8 cellular contexts compared by ENCODE assay signal in genomic region chr22:50545522-50546325, GRCh38. TPM values are rescaled to one million over a fixed set of nuclear protein-coding genes. Genes with fewer than 3 reads are reported as not detected.
DNase-seq lines count a peak whose midpoint lies in the region; ATAC-seq and TF ChIP-seq lines count a peak whose summit lies in the region.

KLHDC7B (plus strand) TSS chr22:50545899; CDS start chr22:50546244, 345 bp downstream.

- no peak within 1 kb of the TSS for H3K4me3 ChIP-seq in AG04449 (ENCODE audit: low read depth, low read length)

- POLR2A ChIA-PET in AG04449 (lab: Yijun Ruan, JAX): interaction anchor here (0.7 to 0.9 kb wide), 2 partner anchors 20 to 36 kb away, joined by 4 to 5 read pairs; partner anchors contain the start of gene SCO2

- CTCF ChIA-PET in AG04449 (lab: Yijun Ruan, JAX): interaction anchor here (0.8 to 4.2 kb wide), 11 partner anchors 10 to 217 kb away, joined by 3 to 25 read pairs (median 4); partner anchors contain the start of genes CHKB, SCO2 and SYCE3

- in situ Hi-C loops in GM13977 (cut with MboI; ENCODE audit: low pct_unique_long_range_greater_than_20kb, low sequenced_read_pairs, unreplicated experiment): no loop called here

- H3K27ac Mint-ChIP-seq in immature natural killer cell: peak within 1 kb of the TSS; percentile 82 to 90 (median 86)

- peak within 1 kb of the TSS; percentile 33 to 73 (median 66) for H3K4me3 Mint-ChIP-seq in immature natural killer cell

- H3K4me1 Mint-ChIP-seq in immature natural killer cell: peaks cover 45 to 54% of the 10 kb centered on the region in 2 donors

- DNase-seq in AG04449 (ENCODE audit: low read depth, low spot score) (no peak), GM13977 (ENCODE audit: low spot score) (peak; percentile 49), immature natural killer cell (no peak), NCI-H446 (lab: John Stamatoyannopoulos, UW) (no peak), NCI-H1092 (lab: John Stamatoyannopoulos, UW) (no peak), NCI-H526 treated with DMSO at 0.1 percent for 48 hours (lab: John Stamatoyannopoulos, UW) (no peak)
- DNase-seq in activated T-cell treated with anti-CD3 and anti-CD28 coated beads, Interleukin-2, amount 50 U/mL, for 48 hours: peak; percentile 56 to 62

- H3K9me3 Mint-ChIP-seq in immature natural killer cell: no peaks in the 10 kb centered on the region

- H3K36me3 Mint-ChIP-seq in immature natural killer cell: no peaks in the 10 kb centered on the region

- ATAC-seq in HG02973 (IDR thresholded peaks at IDR 0.05; ENCODE audit: unreplicated experiment): no peak

- peak; percentile 37 for TF ChIP-seq CTCF in AG04449 (IDR thresholded peaks at IDR 0.05; ENCODE audit: insufficient read depth, low read length, missing control alignments)
- TF ChIP-seq CTCF in GM13977 (IDR thresholded peaks at IDR 0.05; ENCODE audit: extremely low read depth, insufficient read depth, missing control alignments): no peak

- peaks cover 2 to 8% (median 7%) of the 10 kb centered on the region in 3 donors for H3K27me3 Mint-ChIP-seq in immature natural killer cell (ENCODE audit: low read depth in 3 of 3)

RNA-seq across cellular contexts. Expression of gene KLHDC7B, which starts in this region (rescaled TPM):
- 1 to 10 TPM; 2.4 to 8.1 (median 4.5) TPM for polyA plus RNA-seq in immature natural killer cell

Comparison
In these comparisons a context has a peak if more than half of its experiments do, and no peak if none do; other contexts are left out.
1. DNase-seq: peak in GM13977 (single experiment) and activated T-cell treated with anti-CD3 and anti-CD28 coated beads, Interleukin-2, amount 50 U/mL, for 48 hours (2 of 2); none in AG04449 (single experiment), immature natural killer cell (0 of 3), NCI-H446 (0 of 2), NCI-H1092 (single experiment) and NCI-H526 treated with DMSO at 0.1 percent for 48 hours (single experiment).